14 cellular contexts compared by ENCODE assay signal in the genomic region with DNA sequence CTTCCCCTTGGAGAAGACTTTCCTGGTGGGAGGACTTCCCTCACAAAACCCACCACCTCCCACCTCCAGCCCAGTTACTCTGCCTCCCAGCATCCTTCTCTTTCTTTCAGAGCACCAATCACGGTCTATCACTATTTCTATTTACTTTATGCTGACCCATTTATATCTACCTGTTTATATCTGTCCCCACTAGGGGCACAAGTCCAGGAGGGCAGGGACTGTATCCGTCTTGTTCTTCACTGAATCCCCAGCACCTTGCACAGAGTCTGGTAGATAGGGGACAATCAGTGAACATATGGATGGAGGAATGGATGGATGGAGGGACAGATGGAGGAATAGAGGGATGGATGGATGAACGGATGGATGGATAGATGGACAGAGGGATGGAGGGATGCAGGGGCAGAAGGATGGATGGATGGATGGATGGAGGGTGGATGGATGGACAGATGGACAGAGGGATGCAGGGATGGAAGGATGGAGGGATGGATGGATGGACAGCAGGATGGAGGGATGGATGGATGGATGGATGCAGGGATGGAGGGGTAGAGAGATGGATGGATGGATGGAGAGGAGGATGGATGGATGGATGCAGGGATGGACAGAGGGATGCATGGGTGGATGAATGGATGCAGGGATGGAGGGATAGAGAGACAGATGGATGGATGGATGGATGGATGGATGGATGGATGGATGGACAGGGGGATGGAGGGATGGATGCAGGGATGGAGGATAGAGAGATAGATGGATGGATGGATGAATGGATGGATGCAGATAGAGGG.
A peak's percentile ranks its signal among the peaks of the same experiment; 100 is the strongest.
DNase-seq lines count a peak whose midpoint lies in the region; ATAC-seq and TF ChIP-seq lines count a peak whose summit lies in the region.
"Had no signal": no experiment of that assay in that cellular context is flagged by ENCODE, and none has a peak within 500 bp of the region (broad histone marks: within the 10 kb centered on the region; RNA-seq: fewer than 3 reads in every experiment).

No MANE protein-coding gene starts in this region.

- H4K20me1 ChIP-seq in SU-DHL-6 (ENCODE audit: low read depth, low read length): no peaks in the 10 kb centered on the region
- H4K20me1 ChIP-seq: BLaER1 had no signal

- TF ChIP-seq CTCF in C4-2B (conservative IDR thresholded peaks at IDR 0.05) (peak; percentile 20; the same call in 1 of the 2 replicates), GM13977 (IDR thresholded peaks at IDR 0.05; ENCODE audit: extremely low read depth, insufficient read depth, missing control alignments) (peak; percentile 21), SU-DHL-6 (IDR thresholded peaks at IDR 0.05; ENCODE audit: insufficient read depth, low read length, poor library complexity, severe bottlenecking) (peak; percentile 41)

- no peaks in the 10 kb centered on the region for H3F3A ChIP-seq in SU-DHL-6 (ENCODE audit: insufficient read depth)

- H3K9ac ChIP-seq in SU-DHL-6 (ENCODE audit: low read length): no peak overlapping the region
- H3K9ac ChIP-seq: BLaER1 had no signal

- no peak overlapping the region for H3K4me3 ChIP-seq in SU-DHL-6 (ENCODE audit: insufficient read depth, low read length, poor library complexity, severe bottlenecking)
- no peak overlapping the region for H3K4me3 ChIP-seq in effector memory CD4-positive, alpha-beta T cell (ENCODE audit: insufficient read depth, low read depth, low read length, poor library complexity, severe bottlenecking)
- H3K4me3 ChIP-seq: BLaER1, gastrocnemius medialis, prostate gland had no signal

- H3K27ac ChIP-seq in C4-2B (no peak overlapping the region), SU-DHL-6 (ENCODE audit: low read depth, low read length) (no peak overlapping the region)
- H3K27ac ChIP-seq in effector memory CD4-positive, alpha-beta T cell (ENCODE audit: insufficient read depth, low read length, poor library complexity, severe bottlenecking): no peak overlapping the region
- H3K27ac ChIP-seq: BLaER1, gastrocnemius medialis, prostate gland had no signal

- no peaks in the 10 kb centered on the region for H3K9me2 ChIP-seq in SU-DHL-6 (replicated peaks; ENCODE audit: insufficient read depth, low read length)

- no peaks in the 10 kb centered on the region for H3K27me3 ChIP-seq in SU-DHL-6 (ENCODE audit: low read length)
- no peaks in the 10 kb centered on the region for H3K27me3 ChIP-seq in effector memory CD4-positive, alpha-beta T cell (replicated peaks; ENCODE audit: control insufficient read depth, insufficient read depth, low read length, poor library complexity, severe bottlenecking)
- H3K27me3 ChIP-seq: BLaER1 had no signal

- H3K79me2 ChIP-seq in SU-DHL-6 (ENCODE audit: insufficient read depth, low read length): no peaks in the 10 kb centered on the region

- H3K36me3 ChIP-seq in SU-DHL-6 (ENCODE audit: low read length): no peaks in the 10 kb centered on the region
- no peaks in the 10 kb centered on the region for H3K36me3 ChIP-seq in effector memory CD4-positive, alpha-beta T cell (ENCODE audit: control insufficient read depth, insufficient read depth, low read length)
- H3K36me3 ChIP-seq: BLaER1, gastrocnemius medialis, prostate gland had no signal

- H3K4me2 ChIP-seq in SU-DHL-6 (ENCODE audit: low read depth, low read length, poor library complexity, severe bottlenecking): no peak overlapping the region
- H3K4me2 ChIP-seq: BLaER1 had no signal

- no peaks in the 10 kb centered on the region for H3K9me3 ChIP-seq in SU-DHL-6 (ENCODE audit: insufficient read depth, low read length)
- no peaks in the 10 kb centered on the region for H3K9me3 ChIP-seq in effector memory CD4-positive, alpha-beta T cell (ENCODE audit: control insufficient read depth, low read length)
- H3K9me3 ChIP-seq: BLaER1, gastrocnemius medialis, prostate gland had no signal

- no peak overlapping the region for H2AFZ ChIP-seq in SU-DHL-6 (ENCODE audit: low read depth, low read length, severe bottlenecking)

- ATAC-seq in HG03342 (IDR thresholded peaks at IDR 0.05; ENCODE audit: unreplicated experiment): no peak
- ATAC-seq: gastrocnemius medialis; stimulated activated naive CD8-positive, alpha-beta T cell treated with anti-CD3 and anti-CD28 coated beads, Interleukin-15, amount 100 ng/mL, for 72 hours; WTC11 had no signal

- H3K4me1 ChIP-seq in effector memory CD4-positive, alpha-beta T cell (ENCODE audit: control insufficient read depth, insufficient read depth, low read length, poor library complexity, severe bottlenecking): no peaks in the 10 kb centered on the region
- H3K4me1 ChIP-seq: BLaER1, gastrocnemius medialis, prostate gland had no signal

- DNase-seq in GM13977 (ENCODE audit: low spot score) (no peak), kidney tubule cell (ENCODE audit: low spot score) (peak; percentile 17), NCI-H524 (lab: John Stamatoyannopoulos, UW) (no peak)
- DNase-seq in effector memory CD4-positive, alpha-beta T cell: no peak
- DNase-seq: gastrocnemius medialis; NCI-H1417 treated with DMSO at 0.1 percent for 48 hours; NCI-H526; stimulated activated naive CD8-positive, alpha-beta T cell treated with anti-CD3 and anti-CD28 coated beads, Interleukin-15, amount 100 ng/mL, for 72 hours had no signal

- in situ Hi-C loops in GM13977 (cut with MboI; ENCODE audit: low pct_unique_long_range_greater_than_20kb, low sequenced_read_pairs, unreplicated experiment): no loop called here
